Comparison of ENCODE assay signal across 22 cellular contexts in the genomic region with DNA sequence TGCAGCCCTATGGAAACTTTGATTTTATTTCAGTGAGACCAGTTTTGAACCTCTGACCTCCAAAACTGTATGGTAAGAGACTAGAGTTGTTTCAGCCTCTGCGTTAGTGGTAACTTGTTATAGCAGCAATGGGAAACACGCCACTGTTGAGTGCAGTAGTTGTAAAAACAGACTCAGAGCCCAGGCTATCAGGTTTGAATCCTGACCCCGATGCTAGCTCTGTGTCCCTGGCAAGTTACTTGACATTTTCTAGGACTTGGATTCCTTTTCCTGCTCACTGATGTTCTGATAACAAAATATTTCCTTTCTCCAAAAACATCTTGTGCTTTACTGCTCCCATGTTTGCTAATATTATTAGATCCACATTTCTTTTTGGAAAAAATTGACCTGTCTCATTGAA.
DNase-seq lines count a peak whose midpoint lies in the region; ATAC-seq and TF ChIP-seq lines count a peak whose summit lies in the region.
"Had no signal": no experiment of that assay in that cellular context is flagged by ENCODE, and none has a peak within 500 bp of the region (broad histone marks: within the 10 kb centered on the region; RNA-seq: fewer than 3 reads in every experiment).

No MANE protein-coding gene starts in this region.

- POLR2A ChIA-PET in SK-N-SH (lab: Yijun Ruan, JAX) = no interaction called here

- H3K4me1 ChIP-seq in SK-N-SH (ENCODE audit: control insufficient read depth in 1 of 2, insufficient read depth in 2 of 2, low read depth in 1 of 2, low read length in 1 of 2) (peaks cover 2 to 4% of the 10 kb centered on the region in 2 experiments; a peak in 3 of 4 replicates), heart left ventricle (peaks cover 0 to 51% (median 35%) of the 10 kb centered on the region in 12 donors), tibial artery (peaks cover 0 to 58% (median 39%) of the 10 kb centered on the region in 4 donors)

- no peak overlapping the region for H3K4me2 ChIP-seq in SK-N-SH
- H3K4me2 ChIP-seq: GM23338 had no signal

- H3F3A ChIP-seq in SK-N-SH (replicated peaks; ENCODE audit: insufficient read depth) = no peaks in the 10 kb centered on the region

- TF ChIP-seq POLR2A in heart left ventricle (IDR thresholded peaks at IDR 0.05) = no peak

- CTCF ChIA-PET in SK-N-SH (lab: Yijun Ruan, JAX) = no interaction called here

- H3K4me3 ChIP-seq in SK-N-SH (ENCODE audit: low read depth in 2 of 2, low read length in 1 of 2) (no peak overlapping the region), heart left ventricle (no peak overlapping the region), tibial artery (no peak overlapping the region)
- H3K4me3 ChIP-seq: esophagus squamous epithelium, GM23338, lung had no signal

- H3K9me2 ChIP-seq in SK-N-SH = no peaks in the 10 kb centered on the region

- intact Hi-C loops in heart left ventricle (cut with DNase I) = loop anchor here in 6 of 10 donors (5.0 to 10.0 kb wide), 2 partner anchors 122 to 130 kb away; partner anchors contain the start of gene PLXDC2 (in 4 of the 6)
- intact Hi-C loops in tibial artery (cut with DNase I; ENCODE audit: low total_unique reads) = no loop called here

- no peaks in the 10 kb centered on the region for H3K36me3 ChIP-seq in SK-N-SH (replicated peaks in 1 of 2; ENCODE audit: control insufficient read depth in 1 of 2, insufficient read depth in 2 of 2, low read length in 1 of 2)
- H3K36me3 ChIP-seq in heart left ventricle = no peaks in the 10 kb centered on the region
- H3K36me3 ChIP-seq in tibial artery = no peaks in the 10 kb centered on the region
- H3K36me3 ChIP-seq: esophagus squamous epithelium had no signal

- no peaks in the 10 kb centered on the region for H4K20me1 ChIP-seq in SK-N-SH (ENCODE audit: insufficient read depth)

- H2AFZ ChIP-seq in SK-N-SH (ENCODE audit: low read depth) = no peak overlapping the region
- H2AFZ ChIP-seq: GM23338 had no signal

- ATAC-seq in SK-N-SH treated with all-trans-retinoic acid at 6 μM for 48 hours (peak; percentile 17), HG02852 (IDR thresholded peaks at IDR 0.05; ENCODE audit: unreplicated experiment) (peak; percentile 21), heart left ventricle (peak; percentile 41 to 81 (median 70)), GM19351 (IDR thresholded peaks at IDR 0.05; ENCODE audit: unreplicated experiment) (no peak)
- ATAC-seq: GM23338 had no signal

- DNase-seq in SK-N-SH (no peak), heart left ventricle (no peak), tibial artery (peak in 1 of 2 donors; percentile 59), NCI-H1105 (lab: John Stamatoyannopoulos, UW) (no peak)
- DNase-seq in stimulated activated CD4-positive, alpha-beta T cell treated with anti-CD3 and anti-CD28 coated beads, Interleukin-1b, Interleukin-23, amount 100 ng/mL, for 48 hours = no peak
- DNase-seq: activated gamma-delta T cell treated with Interleukin-2 at 50 U/mL for 16 hours; Calu3; central memory CD4-positive, alpha-beta T cell; effector CD8-positive, alpha-beta T cell; EL; esophagus squamous epithelium; NCI-H1105 treated with DMSO at 0.1 percent for 48 hours; NCI-H510A treated with DMSO at 0.1 percent for 48 hours; occipital lobe; SHP77; stimulated activated naive CD4-positive, alpha-beta T cell had no signal

- no peak for TF ChIP-seq RAD21 in SK-N-SH (IDR thresholded peaks at IDR 0.05; ENCODE audit: low read length)

- H3K27ac ChIP-seq in SK-N-SH (ENCODE audit: low read depth in 2 of 2, low read length in 1 of 2) (peak overlapping the region in 1 of 2 experiments; percentile 83; a peak in 1 of 4 replicates), heart left ventricle (peak overlapping the region; percentile 10 to 70 (median 54)), tibial artery (peak overlapping the region; percentile 52 to 60)
- H3K27ac ChIP-seq: 22Rv1 had no signal

- H3K9me3 ChIP-seq in SK-N-SH (no peaks in the 10 kb centered on the region), heart left ventricle (peaks cover 0 to 5% (median 0%) of the 10 kb centered on the region in 12 donors), tibial artery (no peaks in the 10 kb centered on the region)
- H3K9me3 ChIP-seq: esophagus squamous epithelium had no signal

- H3K79me2 ChIP-seq in SK-N-SH (ENCODE audit: insufficient read depth) = no peaks in the 10 kb centered on the region

- H3K27me3 ChIP-seq in SK-N-SH (ENCODE audit: insufficient read depth) (no peaks in the 10 kb centered on the region), heart left ventricle (no peaks in the 10 kb centered on the region), tibial artery (no peaks in the 10 kb centered on the region)
- H3K27me3 ChIP-seq: esophagus squamous epithelium had no signal

- TF ChIP-seq CTCF in SK-N-SH (IDR thresholded peaks at IDR 0.05) (no peak), heart left ventricle (IDR thresholded peaks at IDR 0.05) (no peak), tibial artery (IDR thresholded peaks at IDR 0.05) (no peak)

- no peak for TF ChIP-seq EP300 in SK-N-SH (IDR thresholded peaks at IDR 0.05; ENCODE audit: borderline replicate concordance in 1 of 2, low read depth in 1 of 2, low read length in 1 of 2)

- 33% methylated on average over 3 of the region's 3 CpGs for WGBS in SK-N-SH (ENCODE audit: low lambda C conversion rate)
- whole genome bisulfite sequencing in heart left ventricle, 4 donors = 24 to 34% (median 28%) methylated on average over 3 of the region's 3 CpGs

- no peak overlapping the region for H3K9ac ChIP-seq in SK-N-SH

TF ChIP-seq in SK-N-SH treated with all-trans-retinoic acid at 6 μM for 48 hours, 23 proteins besides CTCF, POLR2A, EP300 and RAD21 (continues in another document):
- TF ChIP-seq ARNTL (CRISPR knock-in tag; IDR thresholded peaks at IDR 0.05; ENCODE audit: borderline replicate concordance, low read depth) = no peak
- TF ChIP-seq GLIS3 (CRISPR knock-in tag; IDR thresholded peaks at IDR 0.05) = no peak
- no peak for TF ChIP-seq RARB (CRISPR knock-in tag; IDR thresholded peaks at IDR 0.05)
- TF ChIP-seq OSR1 (CRISPR knock-in tag; IDR thresholded peaks at IDR 0.05) = no peak
- no peak for TF ChIP-seq TOX (CRISPR knock-in tag; IDR thresholded peaks at IDR 0.05; ENCODE audit: borderline replicate concordance)
- TF ChIP-seq, protein P1, sequence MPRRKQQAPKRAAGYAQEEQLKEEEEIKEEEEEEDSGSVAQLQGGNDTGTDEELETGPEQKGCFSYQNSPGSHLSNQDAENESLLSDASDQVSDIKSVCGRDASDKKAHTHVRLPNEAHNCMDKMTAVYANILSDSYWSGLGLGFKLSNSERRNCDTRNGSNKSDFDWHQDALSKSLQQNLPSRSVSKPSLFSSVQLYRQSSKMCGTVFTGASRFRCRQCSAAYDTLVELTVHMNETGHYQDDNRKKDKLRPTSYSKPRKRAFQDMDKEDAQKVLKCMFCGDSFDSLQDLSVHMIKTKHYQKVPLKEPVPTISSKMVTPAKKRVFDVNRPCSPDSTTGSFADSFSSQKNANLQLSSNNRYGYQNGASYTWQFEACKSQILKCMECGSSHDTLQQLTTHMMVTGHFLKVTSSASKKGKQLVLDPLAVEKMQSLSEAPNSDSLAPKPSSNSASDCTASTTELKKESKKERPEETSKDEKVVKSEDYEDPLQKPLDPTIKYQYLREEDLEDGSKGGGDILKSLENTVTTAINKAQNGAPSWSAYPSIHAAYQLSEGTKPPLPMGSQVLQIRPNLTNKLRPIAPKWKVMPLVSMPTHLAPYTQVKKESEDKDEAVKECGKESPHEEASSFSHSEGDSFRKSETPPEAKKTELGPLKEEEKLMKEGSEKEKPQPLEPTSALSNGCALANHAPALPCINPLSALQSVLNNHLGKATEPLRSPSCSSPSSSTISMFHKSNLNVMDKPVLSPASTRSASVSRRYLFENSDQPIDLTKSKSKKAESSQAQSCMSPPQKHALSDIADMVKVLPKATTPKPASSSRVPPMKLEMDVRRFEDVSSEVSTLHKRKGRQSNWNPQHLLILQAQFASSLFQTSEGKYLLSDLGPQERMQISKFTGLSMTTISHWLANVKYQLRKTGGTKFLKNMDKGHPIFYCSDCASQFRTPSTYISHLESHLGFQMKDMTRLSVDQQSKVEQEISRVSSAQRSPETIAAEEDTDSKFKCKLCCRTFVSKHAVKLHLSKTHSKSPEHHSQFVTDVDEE (CRISPR knock-in tag; IDR thresholded peaks at IDR 0.05) = no peak
- no peak for TF ChIP-seq ZFP30 (CRISPR knock-in tag; IDR thresholded peaks at IDR 0.05)

TF ChIP-seq in SK-N-SH, 30 proteins besides CTCF, POLR2A, EP300 and RAD21 (continues in another document):
- TF ChIP-seq SIN3A (IDR thresholded peaks at IDR 0.05; ENCODE audit: borderline replicate concordance, low read depth, low read length) = no peak
- TF ChIP-seq, protein P2, sequence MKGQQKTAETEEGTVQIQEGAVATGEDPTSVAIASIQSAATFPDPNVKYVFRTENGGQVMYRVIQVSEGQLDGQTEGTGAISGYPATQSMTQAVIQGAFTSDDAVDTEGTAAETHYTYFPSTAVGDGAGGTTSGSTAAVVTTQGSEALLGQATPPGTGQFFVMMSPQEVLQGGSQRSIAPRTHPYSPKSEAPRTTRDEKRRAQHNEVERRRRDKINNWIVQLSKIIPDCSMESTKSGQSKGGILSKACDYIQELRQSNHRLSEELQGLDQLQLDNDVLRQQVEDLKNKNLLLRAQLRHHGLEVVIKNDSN (IDR thresholded peaks at IDR 0.05; ENCODE audit: borderline replicate concordance, low read depth) = no peak
- no peak for TF ChIP-seq TCF12 (IDR thresholded peaks at IDR 0.05)
- no peak for TF ChIP-seq NRF1 (IDR thresholded peaks at IDR 0.05; ENCODE audit: low read depth, low read length)
- no peak for TF ChIP-seq EZH2phosphoT487 (IDR thresholded peaks at IDR 0.05; ENCODE audit: borderline replicate concordance, low read depth)
